In the genomic region with DNA sequence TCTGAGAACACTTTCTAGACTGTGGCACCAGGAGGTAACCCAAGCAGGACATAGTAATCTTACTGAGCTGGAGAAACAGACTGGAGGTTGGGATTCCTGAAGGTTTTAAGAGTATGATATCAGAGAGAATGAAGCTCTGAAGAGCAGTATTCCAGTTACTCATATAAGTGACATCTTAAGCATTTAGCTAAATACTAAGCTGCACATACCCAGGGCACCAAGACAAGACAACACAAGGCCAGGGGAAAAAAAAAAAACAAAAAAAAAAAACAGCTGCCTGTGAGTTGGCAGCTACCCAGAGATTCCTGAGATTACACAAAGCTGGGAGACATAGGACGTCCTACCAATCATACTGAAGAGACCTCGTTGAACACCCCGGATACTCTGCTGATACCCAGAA, we compare ENCODE assay signal across 15 cellular contexts.
DNase-seq lines count a peak whose midpoint lies in the region; ATAC-seq, FAIRE-seq and TF ChIP-seq lines count a peak whose summit lies in the region.
"Had no signal": no experiment of that assay in that cellular context is flagged by ENCODE, and none has a peak within 500 bp of the region (broad histone marks: within the 10 kb centered on the region; RNA-seq: fewer than 3 reads in every experiment).

No MANE protein-coding gene starts in this region.

- DNase-seq in A549 (ENCODE audit: low read depth in 1 of 2, low spot score in 1 of 2) (peak in 1 of 2 experiments; percentile 52), H54 (ENCODE audit: insufficient read length, low spot score) (peak; percentile 15), adrenal gland (peak in 5 of 7 donors; percentile 34 to 54 (median 42)), foreskin keratinocyte (peak; percentile 76 to 93), T-helper 1 cell (no peak), GM13976 (ENCODE audit: low spot score) (no peak)
- DNase-seq: activated CD4-positive, alpha-beta T cell treated with anti-CD3 and anti-CD28 coated beads, Interleukin-2, amount 50 U/mL, for 48 hours; heart left ventricle; NCI-H1436 treated with DMSO at 0.1 percent for 48 hours; retina had no signal

- no peak overlapping the region for H3K27ac ChIP-seq in A549
- no peak overlapping the region for H3K27ac ChIP-seq in adrenal gland
- H3K27ac ChIP-seq in foreskin keratinocyte, result no peak overlapping the region
- H3K27ac ChIP-seq: BLaER1 treated with 17β-estradiol and CSF1 and Interleukin-3, amounts not matched to agents 10 nM and 100 nM; heart left ventricle; thoracic aorta had no signal

- TF ChIP-seq POLR2A in A549 (IDR thresholded peaks at IDR 0.05; ENCODE audit: low read length) (no peak), H54 (IDR thresholded peaks at IDR 0.05; ENCODE audit: low read depth, low read length) (no peak), adrenal gland (IDR thresholded peaks at IDR 0.05) (no peak)

- no peak for TF ChIP-seq EP300 in A549 (IDR thresholded peaks at IDR 0.05)

- H3K4me1 ChIP-seq in A549, result peaks cover 28% of the 10 kb centered on the region
- H3K4me1 ChIP-seq in adrenal gland (replicated peaks in 1 of 2), result peaks cover 0 to 7% of the 10 kb centered on the region in 2 donors
- H3K4me1 ChIP-seq in foreskin keratinocyte, result peaks cover 5% of the 10 kb centered on the region
- H3K4me1 ChIP-seq: heart left ventricle had no signal

- WGBS in A549 (ENCODE audit: missing lambda C conversion rate), result 36% methylated on average over 3 of the region's 3 CpGs
- WGBS in adrenal gland, 4 donors, result 21 to 45% (median 37%) methylated on average over 3 of the region's 3 CpGs

- intact Hi-C loops in adrenal gland (cut with DNase I), result no loop called here

- TF ChIP-seq CTCF in A549 (IDR thresholded peaks at IDR 0.05) (no peak), adrenal gland (IDR thresholded peaks at IDR 0.05) (no peak), foreskin keratinocyte (conservative IDR thresholded peaks at IDR 0.05) (no peak), GM13976 (IDR thresholded peaks at IDR 0.05; ENCODE audit: borderline replicate concordance, control extremely low read depth, extremely low read depth, insufficient read depth, missing control alignments) (no peak)

- H3K27me3 ChIP-seq in adrenal gland (no peaks in the 10 kb centered on the region), foreskin keratinocyte (no peaks in the 10 kb centered on the region)
- H3K27me3 ChIP-seq: BLaER1 treated with 17β-estradiol and CSF1 and Interleukin-3, amounts not matched to agents 10 nM and 100 nM; heart left ventricle had no signal

- no peaks in the 10 kb centered on the region for H3K9me3 ChIP-seq in A549
- no peaks in the 10 kb centered on the region for H3K9me3 ChIP-seq in adrenal gland (replicated peaks in 1 of 3)
- H3K9me3 ChIP-seq: thoracic aorta had no signal

- CTCF ChIA-PET in A549 (lab: Yijun Ruan, JAX), result interaction anchor here (1.0 to 1.5 kb wide), 4 partner anchors 9 to 454 kb away, joined by 3 read pairs; no protein-coding TSS in a partner anchor

- in situ Hi-C loops in GM13976 (cut with MboI; ENCODE audit: low sequenced_read_pairs, unreplicated experiment), result no loop called here

- H3K4me2 ChIP-seq in A549, result peak overlapping the region; percentile 17; the same call in 1 of the 3 replicates
- H3K4me2 ChIP-seq: BLaER1 treated with 17β-estradiol and CSF1 and Interleukin-3, amounts not matched to agents 10 nM and 100 nM had no signal

- ATAC-seq in A549, result peak; percentile 66 to 85
- peak; percentile 46 for ATAC-seq in foreskin keratinocyte
- ATAC-seq in HG02763 (IDR thresholded peaks at IDR 0.05; ENCODE audit: unreplicated experiment), result no peak
- ATAC-seq in GM18511 (IDR thresholded peaks at IDR 0.05; ENCODE audit: unreplicated experiment), result no peak
- ATAC-seq: heart left ventricle had no signal

- no peaks in the 10 kb centered on the region for H3K36me3 ChIP-seq in adrenal gland (replicated peaks in 1 of 2)
- H3K36me3 ChIP-seq: heart left ventricle, thoracic aorta had no signal

- H3K4me3 ChIP-seq in A549 (no peak overlapping the region), adrenal gland (no peak overlapping the region)
- H3K4me3 ChIP-seq: BLaER1 treated with 17β-estradiol and CSF1 and Interleukin-3, amounts not matched to agents 10 nM and 100 nM; heart left ventricle; thoracic aorta had no signal

- TF ChIP-seq RAD21 in A549 (conservative IDR thresholded peaks at IDR 0.05 in 1 of 2, IDR thresholded peaks at IDR 0.05 in 1 of 2), result no peak

- POLR2A ChIA-PET in A549 (lab: Yijun Ruan, JAX), result no interaction called here

- no peak for FAIRE-seq in A549 (lab: Jason Lieb, UNC)
- FAIRE-seq in H54 (lab: Jason Lieb, UNC), result peak; percentile 94
- FAIRE-seq: colon had no signal

TF ChIP-seq in A549, 52 proteins besides CTCF, POLR2A, EP300 and RAD21:
- TF ChIP-seq MAFK (IDR thresholded peaks at IDR 0.05; ENCODE audit: partially characterized antibody) (no peak), RNF2 (IDR thresholded peaks at IDR 0.05; ENCODE audit: borderline replicate concordance, low read depth) (no peak), GATA3 (IDR thresholded peaks at IDR 0.05; ENCODE audit: borderline replicate concordance) (peak; percentile 68; the same call in 1 of the 2 replicates)

Comparison
In these comparisons a context has a peak if more than half of its experiments do, and no peak if none do; other contexts are left out.
1. ATAC-seq: peak in A549 (2 of 2) and foreskin keratinocyte (single experiment); none in HG02763 (single experiment) and GM18511 (single experiment).
2. DNase-seq: peak in H54 (single experiment), adrenal gland (5 of 7) and foreskin keratinocyte (2 of 2); none in T-helper 1 cell (0 of 5) and GM13976 (single experiment).